In genomic region chr9:88077071-88077617, GRCh38 we compare ENCODE assay signal across 8 cellular contexts.
DNase-seq lines count a peak whose midpoint lies in the region; ATAC-seq and TF ChIP-seq lines count a peak whose summit lies in the region.

No MANE protein-coding gene starts in this region.

- H2AFZ ChIP-seq in mammary epithelial cell (ENCODE audit: low read depth, low read length) = peak overlapping the region; percentile 96

- H3K27ac ChIP-seq in mammary epithelial cell (ENCODE audit: insufficient read depth, low read depth, low read length) = peak overlapping the region; percentile 46
- peak overlapping the region; percentile 61 to 74 (median 67) for H3K27ac ChIP-seq in upper lobe of left lung

- in situ Hi-C loops in mammary epithelial cell (cut with MboI; ENCODE audit: low sequenced_read_pairs in 2 of 2) = no loop called here

- dilution Hi-C loops in mammary epithelial cell (cut with HindIII; ENCODE audit: low sequenced_read_pairs) = loop anchor here (25.0 kb wide), 1 partner anchor 110 kb away; no protein-coding TSS in a partner anchor

- peaks cover 14% of the 10 kb centered on the region for H3K4me1 ChIP-seq in mammary epithelial cell (ENCODE audit: insufficient read depth, low read length)
- H3K4me1 ChIP-seq in upper lobe of left lung = peaks cover 9 to 17% (median 15%) of the 10 kb centered on the region in 4 donors

- WGBS in mammary epithelial cell (ENCODE audit: low coverage, missing lambda C conversion rate) = 32% methylated on average over 10 of the region's 20 CpGs
- 40 to 49% methylated on average over 20 of the region's 20 CpGs for WGBS in upper lobe of left lung, 2 donors

- DNase-seq in activated naive CD4-positive, alpha-beta T cell treated with anti-CD3 and anti-CD28 coated beads, Interleukin-2, amount 10 ng/mL, durations not matched to agents 7 days and 5 days = no peak
- DNase-seq in activated naive CD4-positive, alpha-beta T cell treated with Interleukin-2 at 50 U/mL for 16 hours = no peak
- DNase-seq in mammary epithelial cell (peak; percentile 9), mesothelial cell of epicardium (ENCODE audit: low spot score in 2 of 2, unreplicated experiment in 2 of 2) (no peak), upper lobe of left lung (no peak), SW480 (ENCODE audit: low spot score) (no peak), NCI-H510A treated with DMSO at 0.1 percent for 48 hours (lab: John Stamatoyannopoulos, UW) (no peak), ureter (ENCODE audit: low spot score) (no peak)

- H3K4me3 ChIP-seq in mammary epithelial cell (replicated peaks in 1 of 3; ENCODE audit: insufficient read depth in 1 of 3, low read depth in 2 of 3, low read length in 3 of 3) = peak overlapping the region in 1 of 3 experiments; percentile 70
- H3K4me3 ChIP-seq in upper lobe of left lung = peak overlapping the region in 3 of 4 donors; percentile 44 to 60 (median 55)

- TF ChIP-seq POLR2A in upper lobe of left lung (IDR thresholded peaks at IDR 0.05) = no peak

- TF ChIP-seq EP300 in upper lobe of left lung (IDR thresholded peaks at IDR 0.05) = no peak

- TF ChIP-seq CTCF in mammary epithelial cell (conservative IDR thresholded peaks at IDR 0.05 in 1 of 2, IDR thresholded peaks at IDR 0.05 in 1 of 2; ENCODE audit: extremely low read depth in 1 of 2, insufficient read depth in 1 of 2, low read depth in 1 of 2, low read length in 2 of 2) (no peak), mesothelial cell of epicardium (IDR thresholded peaks at IDR 0.05; ENCODE audit: unreplicated experiment) (no peak), upper lobe of left lung (IDR thresholded peaks at IDR 0.05) (no peak)

- BruUV-seq in mammary epithelial cell (replicated peaks; lab: Mats Ljungman, UMichigan) = no TSS peak

- H3K36me3 ChIP-seq in mammary epithelial cell (ENCODE audit: insufficient read depth, low read length) (no peaks in the 10 kb centered on the region), upper lobe of left lung (no peaks in the 10 kb centered on the region)

- no peaks in the 10 kb centered on the region for H3K9me3 Mint-ChIP-seq in activated naive CD4-positive, alpha-beta T cell treated with anti-CD3 and anti-CD28 coated beads, Interleukin-2, amount 10 ng/mL, durations not matched to agents 7 days and 5 days
- peaks cover 7% of the 10 kb centered on the region for H3K9me3 Mint-ChIP-seq in mesothelial cell of epicardium

- peak overlapping the region; percentile 99 for H3K4me2 ChIP-seq in mammary epithelial cell (ENCODE audit: insufficient read depth, low read depth, low read length)

- no peak overlapping the region for H3K9ac ChIP-seq in mammary epithelial cell (ENCODE audit: insufficient read depth, low read length)

- peaks cover 18% of the 10 kb centered on the region for H3K4me1 Mint-ChIP-seq in activated naive CD4-positive, alpha-beta T cell treated with anti-CD3 and anti-CD28 coated beads, Interleukin-2, amount 10 ng/mL, durations not matched to agents 7 days and 5 days
- H3K4me1 Mint-ChIP-seq in mesothelial cell of epicardium = peaks cover 25% of the 10 kb centered on the region

- no peak for ATAC-seq in upper lobe of left lung (ENCODE audit: low FRiP score in 2 of 2)

- no peaks in the 10 kb centered on the region for H3K79me2 ChIP-seq in mammary epithelial cell (ENCODE audit: insufficient read depth, low read length)

- H3K27ac Mint-ChIP-seq in activated naive CD4-positive, alpha-beta T cell treated with anti-CD3 and anti-CD28 coated beads, Interleukin-2, amount 10 ng/mL, durations not matched to agents 7 days and 5 days = no peak overlapping the region
- H3K27ac Mint-ChIP-seq in mesothelial cell of epicardium = peak overlapping the region; percentile 93

- H3K27me3 ChIP-seq in mammary epithelial cell (ENCODE audit: insufficient read depth, low read length) (no peaks in the 10 kb centered on the region), upper lobe of left lung (peaks cover 0 to 10% (median 2%) of the 10 kb centered on the region in 4 donors)

- peak overlapping the region; percentile 79 for H3K4me3 Mint-ChIP-seq in activated naive CD4-positive, alpha-beta T cell treated with anti-CD3 and anti-CD28 coated beads, Interleukin-2, amount 10 ng/mL, durations not matched to agents 7 days and 5 days
- H3K4me3 Mint-ChIP-seq in mesothelial cell of epicardium = peak overlapping the region; percentile 71

- peaks cover 64% of the 10 kb centered on the region for H3K27me3 Mint-ChIP-seq in activated naive CD4-positive, alpha-beta T cell treated with anti-CD3 and anti-CD28 coated beads, Interleukin-2, amount 10 ng/mL, durations not matched to agents 7 days and 5 days
- no peaks in the 10 kb centered on the region for H3K27me3 Mint-ChIP-seq in mesothelial cell of epicardium (ENCODE audit: low read depth)

- H3K9me3 ChIP-seq in mammary epithelial cell (replicated peaks; ENCODE audit: insufficient read depth, low read length) (no peaks in the 10 kb centered on the region), upper lobe of left lung (no peaks in the 10 kb centered on the region)

- intact Hi-C loops in mammary epithelial cell (cut with micrococcal nuclease) = no loop called here

- CTCF ChIA-PET in activated naive CD4-positive, alpha-beta T cell treated with anti-CD3 and anti-CD28 coated beads, Interleukin-2, amount 10 ng/mL, durations not matched to agents 7 days and 5 days (lab: Charles Lee) = interaction anchor here (0.6 to 1.1 kb wide), 2 partner anchors 12 to 489 kb away, joined by 3 read pairs; no protein-coding TSS in a partner anchor
- CTCF ChIA-PET in mammary epithelial cell (lab: Charles Lee; ENCODE audit: low non-redundant PET) = interaction anchor here (0.6 to 0.7 kb wide), 2 partner anchors 166 to 500 kb away, joined by 7 to 13 read pairs; no protein-coding TSS in a partner anchor

- no peaks in the 10 kb centered on the region for H4K20me1 ChIP-seq in mammary epithelial cell (ENCODE audit: insufficient read depth, low read length)

- H3K36me3 Mint-ChIP-seq in activated naive CD4-positive, alpha-beta T cell treated with anti-CD3 and anti-CD28 coated beads, Interleukin-2, amount 10 ng/mL, durations not matched to agents 7 days and 5 days = no peaks in the 10 kb centered on the region
- H3K36me3 Mint-ChIP-seq in mesothelial cell of epicardium = peaks cover 5% of the 10 kb centered on the region
